ENCODE assay signal across 23 cellular contexts in the genomic region with DNA sequence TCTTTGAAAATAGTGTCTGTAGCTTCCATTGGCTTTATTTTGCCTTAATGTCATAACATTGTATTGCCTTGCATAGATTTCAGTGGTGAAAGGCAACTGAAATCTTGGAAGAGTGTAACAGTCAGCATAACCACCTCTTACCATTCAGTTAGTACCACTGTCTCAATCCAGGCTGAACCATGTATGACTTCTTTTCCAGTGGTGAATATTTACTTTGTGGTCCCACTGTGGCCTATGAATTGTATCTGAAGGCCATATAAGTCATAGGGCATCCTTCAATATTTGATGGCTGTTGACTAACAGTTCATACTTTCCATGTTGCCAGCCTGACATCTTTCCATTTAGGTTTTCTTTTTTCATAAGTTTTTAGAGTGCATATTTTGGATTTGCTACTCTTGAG. TPM values are rescaled to one million over a fixed set of nuclear protein-coding genes. Genes with fewer than 3 reads are reported as not detected.
"Had no signal": no experiment of that assay in that cellular context is flagged by ENCODE, and none has a peak within 500 bp of the region (broad histone marks: within the 10 kb centered on the region; RNA-seq: fewer than 3 reads in every experiment).

No MANE protein-coding gene starts in this region.

- H3K27me3 ChIP-seq: colonic mucosa, dorsolateral prefrontal cortex, esophagus muscularis mucosa, gastroesophageal sphincter, heart left ventricle, hepatocyte, left lung had no signal

- H3K4me2 ChIP-seq: hepatocyte had no signal

- H3K4me1 Mint-ChIP-seq: immature natural killer cell had no signal

- H3K27ac ChIP-seq: colonic mucosa, esophagus muscularis mucosa, foreskin keratinocyte, gastroesophageal sphincter, heart left ventricle, hepatocyte, left lung, lower lobe of right lung had no signal

- H3K4me1 ChIP-seq: colonic mucosa, esophagus muscularis mucosa, foreskin keratinocyte, gastroesophageal sphincter, heart left ventricle, left lung, lower lobe of right lung had no signal

- H2AFZ ChIP-seq: hepatocyte had no signal

- H3K36me3 ChIP-seq: colonic mucosa, esophagus muscularis mucosa, gastroesophageal sphincter, heart left ventricle, left lung, lower lobe of right lung had no signal

- ATAC-seq: gastroesophageal sphincter, heart left ventricle, left lung, left ventricle myocardium superior, lower lobe of right lung, mucosa of descending colon had no signal

- H3K36me3 Mint-ChIP-seq: immature natural killer cell had no signal

- DNase-seq: colonic mucosa; dermis blood vessel endothelial cell; dorsolateral prefrontal cortex; effector CD4-positive, alpha-beta T cell; effector memory CD4-positive, alpha-beta T cell; heart left ventricle; hypothalamus; immature natural killer cell; islet precursor cell; kidney; kidney glomerular epithelial cell; left lung; left ventricle myocardium superior; lower lobe of right lung; mesenchymal stem cell; mucosa of descending colon had no signal

- H3K9me3 Mint-ChIP-seq: immature natural killer cell had no signal

- H3K4me3 Mint-ChIP-seq: immature natural killer cell, mesothelial cell of epicardium had no signal

- H3K27ac Mint-ChIP-seq: immature natural killer cell, mesothelial cell of epicardium had no signal

- H3K4me3 ChIP-seq: colonic mucosa, dorsolateral prefrontal cortex, esophagus muscularis mucosa, gastroesophageal sphincter, heart left ventricle, hepatocyte, left lung, lower lobe of right lung, mucosa of descending colon had no signal

- H3K79me2 ChIP-seq: hepatocyte had no signal

- H3K9me3 ChIP-seq: colonic mucosa, esophagus muscularis mucosa, gastroesophageal sphincter, heart left ventricle, left lung, lower lobe of right lung, mucosa of descending colon had no signal

RNA-seq across cellular contexts. Expression of a gene that starts 38.4 kb away (rescaled TPM):
- total RNA-seq: lung microvascular endothelial cell, myocyte had no signal
